ENCODE assay signal across 1 cellular context in genomic region chr9:97394881-97395280, GRCh38.
A peak's percentile ranks its signal among the peaks of the same experiment; 100 is the strongest.
TF ChIP-seq lines count a peak whose summit lies in the region.

No MANE protein-coding gene starts in this region.

TF ChIP-seq in HepG2, 621 proteins besides CTCF, POLR2A, EP300 and RAD21 (continued from another document and continues in another):
- TF ChIP-seq GMEB1 (CRISPR knock-in tag; IDR thresholded peaks at IDR 0.05; ENCODE audit: borderline replicate concordance), result no peak; the same call in 1 of the 2 replicates
- no peak for TF ChIP-seq ZNF337 (CRISPR knock-in tag; IDR thresholded peaks at IDR 0.05; ENCODE audit: borderline replicate concordance, low read depth)
- 0 out of 2 replicates have a peak, but pooled peaks have one; percentile 48 for TF ChIP-seq SMAD3 (CRISPR knock-in tag; IDR thresholded peaks at IDR 0.05)
- no peak for TF ChIP-seq ZNF264 (CRISPR knock-in tag; IDR thresholded peaks at IDR 0.05)
- TF ChIP-seq REL (CRISPR knock-in tag; conservative IDR thresholded peaks at IDR 0.05), result no peak
- TF ChIP-seq ZC3H4 (CRISPR knock-in tag; IDR thresholded peaks at IDR 0.05; ENCODE audit: borderline replicate concordance), result no peak
- TF ChIP-seq ZNF724P (CRISPR knock-in tag; IDR thresholded peaks at IDR 0.05; ENCODE audit: borderline replicate concordance), result no peak
- no peak for TF ChIP-seq ZNF329 (CRISPR knock-in tag; IDR thresholded peaks at IDR 0.05; ENCODE audit: low read depth)
- peak; percentile 85 for TF ChIP-seq ISL2 (CRISPR knock-in tag; IDR thresholded peaks at IDR 0.05)
- no peak for TF ChIP-seq HNRNPK (IDR thresholded peaks at IDR 0.05; ENCODE audit: low read depth, low read length, poor library complexity, severe bottlenecking)
- no peak for TF ChIP-seq THAP8 (CRISPR knock-in tag; IDR thresholded peaks at IDR 0.05; ENCODE audit: borderline replicate concordance)
- TF ChIP-seq DNMT1 (CRISPR knock-in tag; IDR thresholded peaks at IDR 0.05), result no peak
- TF ChIP-seq POLR2G (IDR thresholded peaks at IDR 0.05; ENCODE audit: low read depth, low read length), result no peak
- TF ChIP-seq HMG20A (CRISPR knock-in tag; IDR thresholded peaks at IDR 0.05; ENCODE audit: borderline replicate concordance), result peak; percentile 84
- no peak for TF ChIP-seq HINFP (CRISPR knock-in tag; IDR thresholded peaks at IDR 0.05; ENCODE audit: low read depth)
- no peak for TF ChIP-seq ZNF639 (CRISPR knock-in tag; conservative IDR thresholded peaks at IDR 0.05)
- TF ChIP-seq SMAD9 (CRISPR knock-in tag; IDR thresholded peaks at IDR 0.05), result no peak
- peak; percentile 73; the same call in 1 of the 2 replicates for TF ChIP-seq RXRA (CRISPR knock-in tag; IDR thresholded peaks at IDR 0.05)
- TF ChIP-seq ZNF644 (CRISPR knock-in tag; IDR thresholded peaks at IDR 0.05; ENCODE audit: low read depth), result no peak
- no peak for TF ChIP-seq KAT8 (CRISPR knock-in tag; IDR thresholded peaks at IDR 0.05)
- TF ChIP-seq PRDM4 (CRISPR knock-in tag; IDR thresholded peaks at IDR 0.05; ENCODE audit: borderline replicate concordance), result no peak
- TF ChIP-seq NFATC3 (CRISPR knock-in tag; IDR thresholded peaks at IDR 0.05), result no peak
- no peak for TF ChIP-seq JARID2 (CRISPR knock-in tag; IDR thresholded peaks at IDR 0.05; ENCODE audit: insufficient replicate concordance)
- TF ChIP-seq ZNF749 (CRISPR knock-in tag; IDR thresholded peaks at IDR 0.05; ENCODE audit: borderline replicate concordance), result no peak
- TF ChIP-seq ZNF674 (CRISPR knock-in tag; IDR thresholded peaks at IDR 0.05; ENCODE audit: low read depth), result no peak
- TF ChIP-seq HBP1 (CRISPR knock-in tag; IDR thresholded peaks at IDR 0.05; ENCODE audit: low read depth), result no peak
- TF ChIP-seq ZNF670 (CRISPR knock-in tag; IDR thresholded peaks at IDR 0.05; ENCODE audit: borderline replicate concordance), result no peak
- TF ChIP-seq ZXDC (CRISPR knock-in tag; IDR thresholded peaks at IDR 0.05), result no peak
- TF ChIP-seq PBX2 (CRISPR knock-in tag; IDR thresholded peaks at IDR 0.05), result no peak
- no peak for TF ChIP-seq MAF1 (CRISPR knock-in tag; IDR thresholded peaks at IDR 0.05; ENCODE audit: borderline replicate concordance)
- 0 out of 2 replicates have a peak, but pooled peaks have one; percentile 56 for TF ChIP-seq SSRP1 (CRISPR knock-in tag; IDR thresholded peaks at IDR 0.05)
- no peak for TF ChIP-seq CSRNP1 (CRISPR knock-in tag; IDR thresholded peaks at IDR 0.05)
- TF ChIP-seq ATF3 (CRISPR knock-in tag; IDR thresholded peaks at IDR 0.05), result no peak
- TF ChIP-seq PCBP2 (optimal IDR thresholded peaks at IDR 0.05; ENCODE audit: low read depth, low read length, poor library complexity, severe bottlenecking), result no peak
- TF ChIP-seq NAIF1 (CRISPR knock-in tag; IDR thresholded peaks at IDR 0.05; ENCODE audit: borderline replicate concordance), result no peak
- TF ChIP-seq CBX1 (IDR thresholded peaks at IDR 0.05; ENCODE audit: low read depth), result no peak
- peak; percentile 61; the same call in 1 of the 2 replicates for TF ChIP-seq PITX1 (CRISPR knock-in tag; IDR thresholded peaks at IDR 0.05)
- TF ChIP-seq NR1H2 (CRISPR knock-in tag; IDR thresholded peaks at IDR 0.05; ENCODE audit: borderline replicate concordance, low read depth), result no peak
- peak; percentile 47; the same call in 1 of the 2 replicates for TF ChIP-seq ATF2 (CRISPR knock-in tag; IDR thresholded peaks at IDR 0.05)
- no peak for TF ChIP-seq PRDM15 (CRISPR knock-in tag; IDR thresholded peaks at IDR 0.05)
